ENCODE assay signal across 28 cellular contexts in genomic region chr14:67237591-67237990, GRCh38. TPM values are rescaled to one million over a fixed set of nuclear protein-coding genes. Genes with fewer than 3 reads are reported as not detected.
"Had no signal": no experiment of that assay in that cellular context is flagged by ENCODE, and none has a peak within 500 bp of the region (broad histone marks: within the 10 kb centered on the region; RNA-seq: fewer than 3 reads in every experiment).

No MANE protein-coding gene starts in this region.

- H3K27ac ChIP-seq: ascending aorta, cardiac muscle cell, colonic mucosa, PC-9, SJCRH30, SK-N-MC had no signal

- H3K4me1 ChIP-seq: ascending aorta, SJCRH30 had no signal

- H3K36me3 ChIP-seq: ascending aorta, cardiac muscle cell, colonic mucosa, SJCRH30 had no signal

- H3K9me3 ChIP-seq: ascending aorta, colonic mucosa, SJCRH30 had no signal

- H3K27me3 ChIP-seq: ascending aorta, colonic mucosa, SJCRH30 had no signal

- DNase-seq: activated CD4-positive, alpha-beta T cell treated with anti-CD3 and anti-CD28 coated beads, Interleukin-2, amount 10 ng/mL, durations not matched to agents 24 days and 14 days; activated CD4-positive, alpha-beta T cell treated with anti-CD3 and anti-CD28 coated beads, Interleukin-2, amount 50 U/mL, for 4 hours; activated CD8-positive, alpha-beta T cell treated with anti-CD3 and anti-CD28 coated beads, Interleukin-2, amount 10 ng/mL, durations not matched to agents 7 days and 5 days; activated gamma-delta T cell; activated naive CD4-positive, alpha-beta T cell treated with Interleukin-2 at 50 U/mL for 16 hours; activated naive CD8-positive, alpha-beta T cell treated with anti-CD3 and anti-CD28 coated beads, Interleukin-2, amount 10 ng/mL, durations not matched to agents 7 days and 5 days; activated T-cell treated with anti-CD3 and anti-CD28 coated beads, Interleukin-2, amount 50 U/mL, for 24 hours; amygdala; colonic mucosa; NCI-H1105; NCI-H1417 treated with DMSO at 0.1 percent for 48 hours; NCI-H187 treated with DMSO at 0.1 percent for 48 hours; NCI-H2081; NCI-H2171 treated with DMSO at 0.1 percent for 48 hours; NCI-H2227 treated with DMSO at 0.1 percent for 48 hours; NCI-H446 treated with DMSO at 0.1 percent for 48 hours; NCI-H524; NK-92 treated with Interleukin-12 subunit alpha and Interleukin-12 subunit beta, amount 100 ng/mL, for 24 hours; PC-9; SHP77; SJCRH30; T1000 had no signal

- H3K4me3 ChIP-seq: ascending aorta, cardiac muscle cell, colonic mucosa, PC-9, SJCRH30, SK-N-MC had no signal

- ATAC-seq: activated CD8-positive, alpha-beta T cell treated with anti-CD3 and anti-CD28 coated beads, Interleukin-2, amount 10 ng/mL, durations not matched to agents 7 days and 5 days had no signal

RNA-seq across cellular contexts. Expression of gene GARIN2, which starts 48.4 kb away (rescaled TPM):
- total RNA-seq: activated CD8-positive, alpha-beta T cell treated with anti-CD3 and anti-CD28 coated beads, Interleukin-2, amount 10 ng/mL, durations not matched to agents 7 days and 5 days; activated naive CD8-positive, alpha-beta T cell treated with anti-CD3 and anti-CD28 coated beads, Interleukin-2, amount 10 ng/mL, durations not matched to agents 7 days and 5 days; ascending aorta; cardiac muscle cell; chondrocyte; colonic mucosa; M059J; RPMI7951; SJCRH30 had no signal
